In genomic region chr4:184548321-184548650, GRCh38 we compare ENCODE assay signal across 1 cellular context.
TF ChIP-seq lines count a peak whose summit lies in the region.

No MANE protein-coding gene starts in this region.

TF ChIP-seq in IMR-90, 13 proteins besides CTCF, POLR2A, EP300 and RAD21 (continued from another document):
- TF ChIP-seq MAFK (IDR thresholded peaks at IDR 0.05; ENCODE audit: low read depth, low read length): no peak
- no peak for TF ChIP-seq MAZ (IDR thresholded peaks at IDR 0.05; ENCODE audit: borderline replicate concordance, low read depth, low read length)
- no peak for TF ChIP-seq SMC3 (IDR thresholded peaks at IDR 0.05; ENCODE audit: low read depth, low read length)
TF ChIP-seq in IMR-90: peak in this region for 0.
